Comparison of ENCODE assay signal across 8 cellular contexts in the genomic region with DNA sequence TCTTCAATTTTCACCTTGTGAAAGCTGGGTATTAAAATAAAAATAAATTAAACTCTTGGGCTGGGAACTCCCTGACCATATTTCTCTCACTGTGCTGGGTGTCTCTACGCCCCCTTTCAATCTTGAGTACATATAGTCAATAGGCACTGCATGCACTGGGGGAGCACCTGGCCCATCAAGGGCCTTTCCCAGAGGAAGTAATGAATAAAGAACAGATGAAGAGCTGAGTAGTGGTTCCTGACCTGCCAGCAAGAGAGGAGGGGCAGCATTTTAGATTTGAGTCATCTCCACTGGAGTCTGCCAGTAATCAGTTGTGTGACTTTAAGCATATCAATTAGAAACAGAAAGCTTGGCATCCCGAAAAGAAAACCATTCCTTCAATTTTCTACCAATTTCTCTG.
DNase-seq lines count a peak whose midpoint lies in the region; ATAC-seq lines count a peak whose summit lies in the region.

No MANE protein-coding gene starts in this region.

- ATAC-seq in HG03060 (IDR thresholded peaks at IDR 0.05; ENCODE audit: low read depth, unreplicated experiment) = peak; percentile 65

- DNase-seq in activated T-cell treated with anti-CD3 and anti-CD28 coated beads for 48 hours (ENCODE audit: low read depth) = peak; percentile 11
- no peak for DNase-seq in activated T-cell treated with anti-CD3 and anti-CD28 coated beads for 4 hours
- DNase-seq in activated T-cell treated with anti-CD3 and anti-CD28 coated beads, Interleukin-2, amount 50 U/mL, for 48 hours = peak; percentile 51 to 52
- DNase-seq in stimulated activated CD4-positive, alpha-beta T cell treated with anti-CD3 and anti-CD28 coated beads, Interleukin-4, amount 100 ng/mL, for 48 hours (ENCODE audit: low read depth in 2 of 2) = peak; percentile 7 to 26
- no peak for DNase-seq in NCI-H82 (lab: John Stamatoyannopoulos, UW)
- no peak for DNase-seq in NCI-H1048 (lab: John Stamatoyannopoulos, UW)
- DNase-seq in dedifferentiated amniotic fluid mesenchymal stem cell (ENCODE audit: extremely low spot score) = no peak

Comparison
In these comparisons a context has a peak if more than half of its experiments do, and no peak if none do; other contexts are left out.
1. DNase-seq: peak in activated T-cell treated with anti-CD3 and anti-CD28 coated beads for 48 hours (single experiment), activated T-cell treated with anti-CD3 and anti-CD28 coated beads, Interleukin-2, amount 50 U/mL, for 48 hours (2 of 2) and stimulated activated CD4-positive, alpha-beta T cell treated with anti-CD3 and anti-CD28 coated beads, Interleukin-4, amount 100 ng/mL, for 48 hours (2 of 2); none in activated T-cell treated with anti-CD3 and anti-CD28 coated beads for 4 hours (single experiment), NCI-H82 (single experiment), NCI-H1048 (single experiment) and dedifferentiated amniotic fluid mesenchymal stem cell (single experiment).